Comparison of ENCODE assay signal across 25 cellular contexts in genomic region chr22:41471606-41472005, GRCh38. TPM values are rescaled to one million over a fixed set of nuclear protein-coding genes. Genes with fewer than 3 reads are reported as not detected.
DNase-seq lines count a peak whose midpoint lies in the region; ATAC-seq and TF ChIP-seq lines count a peak whose summit lies in the region.
"Had no signal": no experiment of that assay in that cellular context is flagged by ENCODE, and none has a peak within 500 bp of the region (broad histone marks: within the 10 kb centered on the region; RNA-seq: fewer than 3 reads in every experiment).

No MANE protein-coding gene starts in this region.

- intact Hi-C loops in left ventricle myocardium inferior (cut with micrococcal nuclease) = no loop called here
- intact Hi-C loops in left ventricle myocardium superior (cut with micrococcal nuclease) = no loop called here
- intact Hi-C loops in OCI-LY7 (cut with micrococcal nuclease; ENCODE audit: unreplicated experiment) = no loop called here
- intact Hi-C loops in stomach (cut with DNase I; ENCODE audit: low total_unique reads) = no loop called here
- intact Hi-C loops in activated CD4-positive, alpha-beta memory T cell treated with anti-CD3 and anti-CD28 coated beads for 36 hours (cut with micrococcal nuclease) = no loop called here

- CTCF ChIA-PET in OCI-LY7 (lab: Charles Lee; ENCODE audit: unreplicated experiment) = no interaction called here
- CTCF ChIA-PET in activated CD4-positive, alpha-beta memory T cell treated with anti-CD3 and anti-CD28 coated beads for 36 hours (lab: Charles Lee) = no interaction called here

- H3K4me2 ChIP-seq in OCI-LY7 (ENCODE audit: low read length) = peak overlapping the region; percentile 100; the same call in 1 of the 2 replicates

- H3K27me3 Mint-ChIP-seq in memory B cell = no peaks in the 10 kb centered on the region
- H3K27me3 Mint-ChIP-seq in activated CD4-positive, alpha-beta memory T cell treated with anti-CD3 and anti-CD28 coated beads for 36 hours = no peaks in the 10 kb centered on the region
- H3K27me3 Mint-ChIP-seq: stimulated activated naive CD8-positive, alpha-beta T cell treated with anti-CD3 and anti-CD28 coated beads, Interleukin-15, amount 100 ng/mL, for 72 hours had no signal

- H3K4me1 ChIP-seq in left ventricle myocardium inferior (peaks cover 93% of the 10 kb centered on the region), OCI-LY7 (ENCODE audit: insufficient read depth, low read length, poor library complexity, severe bottlenecking) (peaks cover 33% of the 10 kb centered on the region), stomach (peaks cover 18 to 85% (median 69%) of the 10 kb centered on the region in 4 donors)

- H3K36me3 ChIP-seq in left ventricle myocardium inferior = peaks cover 20% of the 10 kb centered on the region
- peaks cover 59% of the 10 kb centered on the region for H3K36me3 ChIP-seq in OCI-LY7 (ENCODE audit: insufficient read depth, low read length)
- H3K36me3 ChIP-seq in stomach = peaks cover 5 to 27% (median 21%) of the 10 kb centered on the region in 4 donors

- peaks cover 90% of the 10 kb centered on the region for H3K79me2 ChIP-seq in OCI-LY7 (ENCODE audit: insufficient read depth, low read depth, low read length)

- no TSS peak for BruUV-seq in OCI-LY7 (replicated peaks; lab: Mats Ljungman, UMichigan)

- H3K4me3 Mint-ChIP-seq in memory B cell = no peak overlapping the region
- H3K4me3 Mint-ChIP-seq in activated CD4-positive, alpha-beta memory T cell treated with anti-CD3 and anti-CD28 coated beads for 36 hours = no peak overlapping the region

- no peaks in the 10 kb centered on the region for H3K9me2 ChIP-seq in OCI-LY7 (ENCODE audit: insufficient read depth, low read length)

- peak overlapping the region; percentile 97 for H3K4me3 ChIP-seq in left ventricle myocardium inferior
- H3K4me3 ChIP-seq in OCI-LY7 (ENCODE audit: low read depth, low read length, poor library complexity, severe bottlenecking) = no peak overlapping the region
- H3K4me3 ChIP-seq in stomach = no peak overlapping the region
- H3K4me3 ChIP-seq: K562, lung, MG63, tibial nerve had no signal

- H3K4me1 Mint-ChIP-seq in memory B cell = peaks cover 42% of the 10 kb centered on the region
- peaks cover 50% of the 10 kb centered on the region for H3K4me1 Mint-ChIP-seq in activated CD4-positive, alpha-beta memory T cell treated with anti-CD3 and anti-CD28 coated beads for 36 hours (ENCODE audit: low read depth)

- H2AFZ ChIP-seq in OCI-LY7 (ENCODE audit: low read length) = no peak overlapping the region

- no peaks in the 10 kb centered on the region for H3K9me3 ChIP-seq in left ventricle myocardium inferior (replicated peaks)
- H3K9me3 ChIP-seq in OCI-LY7 (ENCODE audit: low read length) = no peaks in the 10 kb centered on the region
- H3K9me3 ChIP-seq in stomach = no peaks in the 10 kb centered on the region
- H3K9me3 ChIP-seq: BE2C, MG63, neutrophil, tibial nerve had no signal

- peaks cover 12% of the 10 kb centered on the region for H4K20me1 ChIP-seq in OCI-LY7 (ENCODE audit: insufficient read depth, low read length)

- POLR2A ChIA-PET in OCI-LY7 (lab: Charles Lee) = no interaction called here
- POLR2A ChIA-PET in activated CD4-positive, alpha-beta memory T cell treated with anti-CD3 and anti-CD28 coated beads for 36 hours (lab: Charles Lee) = no interaction called here

- DNase-seq in left ventricle myocardium inferior = no peak
- DNase-seq in left ventricle myocardium superior = no peak
- DNase-seq in OCI-LY7 (ENCODE audit: low spot score) = no peak
- DNase-seq in memory B cell (ENCODE audit: low spot score in 2 of 2) = no peak
- DNase-seq in stomach = no peak
- DNase-seq in NCI-H187 (lab: John Stamatoyannopoulos, UW) = no peak
- no peak for DNase-seq in activated CD4-positive, alpha-beta memory T cell treated with anti-CD3 and anti-CD28 coated beads for 36 hours
- no peak for DNase-seq in 8988T
- DNase-seq: activated CD8-positive, alpha-beta T cell treated with anti-CD3 and anti-CD28 coated beads, Interleukin-2, amount 10 ng/mL, durations not matched to agents 7 days and 5 days; activated gamma-delta T cell; BE2C; DMS153; dorsolateral prefrontal cortex; MG63; NCI-H1105 treated with DMSO at 0.1 percent for 48 hours; NCI-H2081 treated with DMSO at 0.1 percent for 48 hours; NCI-H226; NCI-H748 treated with DMSO at 0.1 percent for 48 hours; stimulated activated CD4-positive, alpha-beta T cell treated with anti-CD3 and anti-CD28 coated beads, Interleukin-15, amount 100 ng/mL, for 24 hours; stimulated activated naive CD8-positive, alpha-beta T cell treated with anti-CD3 and anti-CD28 coated beads, Interleukin-15, amount 100 ng/mL, for 72 hours had no signal

- H3K27ac ChIP-seq in left ventricle myocardium inferior (replicated peaks) (peak overlapping the region; percentile 98), OCI-LY7 (ENCODE audit: low read depth, low read length, poor library complexity, severe bottlenecking) (no peak overlapping the region), stomach (peak overlapping the region in 3 of 5 donors; percentile 28 to 98 (median 97))
- H3K27ac ChIP-seq: neutrophil had no signal

- H3K27me3 ChIP-seq in left ventricle myocardium inferior (ENCODE audit: low read depth) (no peaks in the 10 kb centered on the region), stomach (no peaks in the 10 kb centered on the region)
- H3K27me3 ChIP-seq: BE2C, dorsolateral prefrontal cortex, MG63, neutrophil, tibial nerve had no signal

- ATAC-seq in left ventricle myocardium superior (no peak), memory B cell (ENCODE audit: low read depth) (no peak)
- ATAC-seq: activated CD8-positive, alpha-beta T cell treated with anti-CD3 and anti-CD28 coated beads, Interleukin-2, amount 10 ng/mL, durations not matched to agents 7 days and 5 days; K562; SK-N-SH treated with all-trans-retinoic acid at 6 μM for 48 hours; stimulated activated naive CD8-positive, alpha-beta T cell treated with anti-CD3 and anti-CD28 coated beads, Interleukin-15, amount 100 ng/mL, for 72 hours had no signal

- no peak for TF ChIP-seq EP300 in stomach (IDR thresholded peaks at IDR 0.05)

- H3K27ac Mint-ChIP-seq in memory B cell = peak overlapping the region; percentile 99
- no peak overlapping the region for H3K27ac Mint-ChIP-seq in activated CD4-positive, alpha-beta memory T cell treated with anti-CD3 and anti-CD28 coated beads for 36 hours

- no peaks in the 10 kb centered on the region for H3K9me3 Mint-ChIP-seq in memory B cell
- H3K9me3 Mint-ChIP-seq in activated CD4-positive, alpha-beta memory T cell treated with anti-CD3 and anti-CD28 coated beads for 36 hours = no peaks in the 10 kb centered on the region
- H3K9me3 Mint-ChIP-seq: stimulated activated naive CD8-positive, alpha-beta T cell treated with anti-CD3 and anti-CD28 coated beads, Interleukin-15, amount 100 ng/mL, for 72 hours had no signal

- no peak for TF ChIP-seq POLR2A in stomach (IDR thresholded peaks at IDR 0.05)

- 50 to 76% (median 61%) methylated on average over 1 of the region's 1 CpG for WGBS in stomach, 5 donors

- H3K36me3 Mint-ChIP-seq in memory B cell = peaks cover 20% of the 10 kb centered on the region
- H3K36me3 Mint-ChIP-seq in activated CD4-positive, alpha-beta memory T cell treated with anti-CD3 and anti-CD28 coated beads for 36 hours = peaks cover 20% of the 10 kb centered on the region

- TF ChIP-seq CTCF in left ventricle myocardium inferior (IDR thresholded peaks at IDR 0.05; ENCODE audit: borderline replicate concordance) (no peak), OCI-LY7 (conservative IDR thresholded peaks at IDR 0.05; ENCODE audit: low read length) (no peak), stomach (IDR thresholded peaks at IDR 0.05) (no peak)

RNA-seq across cellular contexts. Expression of gene ACO2, which starts 2.7 kb away (rescaled TPM):
- 851 TPM for total RNA-seq in left ventricle myocardium inferior
- 887 TPM for total RNA-seq in left ventricle myocardium superior
- 61.5 and 69.0 TPM in 2 replicates for total RNA-seq in OCI-LY7 (2014; rRNA removed; shearing (Covaris generic))
- total RNA-seq in OCI-LY7 (2022) = 102 and 107 TPM in 2 replicates
- total RNA-seq in stomach = 100 to 1,000 TPM in 3 of 5 donors, 10 to 100 TPM in 2; 87.0 to 238 (median 116) TPM
- 10 to 100 TPM; 46.6 to 51.5 (median 51.1) TPM for polyA plus RNA-seq in stomach
- total RNA-seq in activated CD4-positive, alpha-beta memory T cell treated with anti-CD3 and anti-CD28 coated beads for 36 hours = 100 to 1,000 TPM; 103 to 105 TPM

RNA-seq across cellular contexts. Expression of gene PHF5A, which starts 3.1 kb away (rescaled TPM):
- 23.9 TPM for total RNA-seq in left ventricle myocardium inferior
- total RNA-seq in left ventricle myocardium superior = 20.2 TPM
- 87.9 and 98.8 TPM in 2 replicates for total RNA-seq in OCI-LY7 (2014; rRNA removed; shearing (Covaris generic))
- total RNA-seq in OCI-LY7 (2022) = 60.9 and 62.1 TPM in 2 replicates
- total RNA-seq in stomach = 10 to 100 TPM in 4 of 5 donors, under 1 TPM in 1; 0.58 to 54.5 (median 28.8) TPM
- 10 to 100 TPM; 42.8 to 51.9 (median 48.0) TPM for polyA plus RNA-seq in stomach
- 10 to 100 TPM; 55.4 to 60.0 TPM for total RNA-seq in activated CD4-positive, alpha-beta memory T cell treated with anti-CD3 and anti-CD28 coated beads for 36 hours

RNA-seq across cellular contexts. Expression of gene TOB2, which starts 25.0 kb away (rescaled TPM):
- 63.6 TPM for total RNA-seq in left ventricle myocardium inferior
- total RNA-seq in left ventricle myocardium superior = 71.8 TPM
- 13.5 and 13.9 TPM in 2 replicates for total RNA-seq in OCI-LY7 (2014; rRNA removed; shearing (Covaris generic))
- total RNA-seq in OCI-LY7 (2022) = 19.9 and 27.0 TPM in 2 replicates
- 10 to 100 TPM; 19.8 to 42.4 (median 31.5) TPM for total RNA-seq in stomach
- 10 to 100 TPM; 11.0 to 17.1 (median 13.0) TPM for polyA plus RNA-seq in stomach
- 10 to 100 TPM; 34.2 TPM for total RNA-seq in activated CD4-positive, alpha-beta memory T cell treated with anti-CD3 and anti-CD28 coated beads for 36 hours
